Comparison of ENCODE assay signal across 18 cellular contexts in the genomic region with DNA sequence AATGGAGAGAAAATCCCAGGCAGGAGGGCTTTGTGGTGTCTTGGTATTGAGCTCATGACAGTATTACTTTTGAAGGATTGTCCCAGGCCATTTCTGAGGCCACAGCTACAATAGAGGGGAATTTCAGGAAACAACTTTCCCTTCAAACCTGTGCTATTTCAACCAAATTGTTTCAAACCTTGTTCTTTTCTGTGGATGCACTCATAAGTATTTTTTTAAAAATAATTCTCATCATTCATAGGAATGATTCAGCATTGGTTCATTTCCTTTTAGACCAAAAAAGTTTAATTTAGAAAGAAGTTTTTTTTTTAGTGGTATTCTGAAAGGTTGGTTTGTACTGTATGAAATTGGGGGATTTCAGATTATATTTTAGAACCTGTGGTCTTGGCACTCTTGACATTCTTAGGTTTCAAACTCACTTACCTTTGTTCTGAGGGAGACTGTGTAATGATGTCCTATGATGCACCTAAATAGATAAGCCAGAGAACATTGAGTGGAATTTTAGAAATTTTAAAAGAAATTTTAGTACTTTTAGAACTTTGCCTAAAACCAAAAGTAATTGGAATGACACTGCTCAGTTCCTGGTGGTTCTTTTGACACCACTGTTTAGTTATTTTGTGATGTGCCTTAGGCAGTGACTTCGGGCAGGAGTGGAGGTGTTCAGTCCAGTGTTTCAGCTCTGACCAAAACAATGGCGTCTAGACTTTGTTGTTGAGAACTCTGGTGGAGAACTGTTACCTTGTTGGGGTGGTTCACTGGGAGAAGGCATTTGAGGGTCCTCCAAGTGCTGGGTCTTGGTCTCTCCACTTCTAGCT. TPM values are rescaled to one million over a fixed set of nuclear protein-coding genes. Genes with fewer than 3 reads are reported as not detected.
A peak's percentile ranks its signal among the peaks of the same experiment; 100 is the strongest.
DNase-seq lines count a peak whose midpoint lies in the region; ATAC-seq, FAIRE-seq and TF ChIP-seq lines count a peak whose summit lies in the region.
"Had no signal": no experiment of that assay in that cellular context is flagged by ENCODE, and none has a peak within 500 bp of the region (broad histone marks: within the 10 kb centered on the region; RNA-seq: fewer than 3 reads in every experiment).

No MANE protein-coding gene starts in this region.

- no peak overlapping the region for H2AFZ ChIP-seq in astrocyte (ENCODE audit: low read depth, low read length)

- no peaks in the 10 kb centered on the region for H3K36me3 Mint-ChIP-seq in activated CD4-positive, alpha-beta T cell treated with anti-CD3 and anti-CD28 coated beads for 36 hours (ENCODE audit: low read depth)
- peaks cover 6% of the 10 kb centered on the region for H3K36me3 Mint-ChIP-seq in astrocyte (ENCODE audit: low read depth, unreplicated experiment)
- peaks cover 28% of the 10 kb centered on the region for H3K36me3 Mint-ChIP-seq in type B pancreatic cell
- H3K36me3 Mint-ChIP-seq: CD4-positive, CD25-positive, alpha-beta regulatory T cell had no signal

- no peak overlapping the region for H3K4me3 Mint-ChIP-seq in activated CD4-positive, alpha-beta T cell treated with anti-CD3 and anti-CD28 coated beads for 36 hours
- no peak overlapping the region for H3K4me3 Mint-ChIP-seq in astrocyte (ENCODE audit: unreplicated experiment)
- H3K4me3 Mint-ChIP-seq in type B pancreatic cell, result peak overlapping the region; percentile 73
- H3K4me3 Mint-ChIP-seq: brain; CD4-positive, CD25-positive, alpha-beta regulatory T cell; memory B cell had no signal

- H3K4me2 ChIP-seq in astrocyte (ENCODE audit: low read length), result peak overlapping the region; percentile 62

- FAIRE-seq in astrocyte (lab: Jason Lieb, UNC), result no peak

- TF ChIP-seq CTCF in astrocyte (IDR thresholded peaks at IDR 0.05; ENCODE audit: insufficient read depth, low read depth, low read length) (no peak), type B pancreatic cell (conservative IDR thresholded peaks at IDR 0.05) (no peak)

- DNase-seq in activated CD4-positive, alpha-beta T cell treated with anti-CD3 and anti-CD28 coated beads for 36 hours, result no peak
- no peak for DNase-seq in activated CD4-positive, alpha-beta T cell treated with anti-CD3 and anti-CD28 coated beads, Interleukin-2, amount 50 U/mL, for 48 hours
- DNase-seq in astrocyte (ENCODE audit: low read depth), result no peak
- DNase-seq in type B pancreatic cell (ENCODE audit: extremely low spot score, unreplicated experiment), result no peak
- no peak for DNase-seq in Right ventricle myocardium inferior (ENCODE audit: missing footprints)
- DNase-seq: activated CD8-positive, alpha-beta memory T cell treated with anti-CD3 and anti-CD28 coated beads for 24 hours; activated naive CD4-positive, alpha-beta T cell; CD4-positive, CD25-positive, alpha-beta regulatory T cell; DMS79 treated with DMSO at 0.1 percent for 48 hours; KBM-7; NCI-H1417 treated with DMSO at 0.1 percent for 48 hours had no signal

- H3K9me3 ChIP-seq in astrocyte (ENCODE audit: insufficient read depth, low read depth, low read length) (no peaks in the 10 kb centered on the region), mucosa of rectum (ENCODE audit: control insufficient read depth in 2 of 2, low read length in 2 of 2) (no peaks in the 10 kb centered on the region)

- no peak overlapping the region for H3K27ac Mint-ChIP-seq in activated CD4-positive, alpha-beta T cell treated with anti-CD3 and anti-CD28 coated beads for 36 hours
- H3K27ac Mint-ChIP-seq in astrocyte (ENCODE audit: unreplicated experiment) (peak overlapping the region; percentile 42), type B pancreatic cell (peak overlapping the region; percentile 99)
- H3K27ac Mint-ChIP-seq: CD4-positive, CD25-positive, alpha-beta regulatory T cell; memory B cell had no signal

- H3K4me3 ChIP-seq in astrocyte (ENCODE audit: insufficient read depth, low read depth, low read length), result no peak overlapping the region
- H3K4me3 ChIP-seq in mucosa of rectum (ENCODE audit: low read length in 2 of 2), result no peak overlapping the region

- H3K4me1 Mint-ChIP-seq in activated CD4-positive, alpha-beta T cell treated with anti-CD3 and anti-CD28 coated beads for 36 hours, result peaks cover 10% of the 10 kb centered on the region
- H3K4me1 Mint-ChIP-seq in astrocyte (ENCODE audit: low read depth, unreplicated experiment) (peaks cover 80% of the 10 kb centered on the region), type B pancreatic cell (ENCODE audit: unreplicated experiment) (peaks cover 91% of the 10 kb centered on the region)
- H3K4me1 Mint-ChIP-seq: memory B cell had no signal

- CTCF ChIA-PET in activated CD4-positive, alpha-beta T cell treated with anti-CD3 and anti-CD28 coated beads for 36 hours (lab: Charles Lee), result no interaction called here

- POLR2A ChIA-PET in activated CD4-positive, alpha-beta T cell treated with anti-CD3 and anti-CD28 coated beads for 36 hours (lab: Charles Lee), result no interaction called here

- H3K27me3 ChIP-seq in astrocyte (ENCODE audit: insufficient read depth, low read length), result no peaks in the 10 kb centered on the region
- H3K27me3 ChIP-seq in mucosa of rectum (ENCODE audit: control insufficient read depth in 2 of 2, insufficient read depth in 2 of 2, low read length in 2 of 2), result no peaks in the 10 kb centered on the region

- peaks cover 79% of the 10 kb centered on the region for H4K20me1 ChIP-seq in astrocyte (ENCODE audit: insufficient read depth, low read length)

- peak overlapping the region; percentile 74 for H3K27ac ChIP-seq in astrocyte (ENCODE audit: low read depth, low read length)
- H3K27ac ChIP-seq in mucosa of rectum (ENCODE audit: low read depth in 2 of 2, low read length in 2 of 2), result peak overlapping the region; percentile 29 to 84
- H3K27ac ChIP-seq: 22Rv1, VCaP had no signal

- ATAC-seq in activated CD4-positive, alpha-beta T cell treated with anti-CD3 and anti-CD28 coated beads for 36 hours, result peak; percentile 44
- ATAC-seq in HG03442 (IDR thresholded peaks at IDR 0.05; ENCODE audit: unreplicated experiment) (no peak), Right ventricle myocardium inferior (no peak), HG03439 (IDR thresholded peaks at IDR 0.05; ENCODE audit: unreplicated experiment) (no peak)

- H3K9ac ChIP-seq in astrocyte (ENCODE audit: low read length) (peak overlapping the region; percentile 68), mucosa of rectum (ENCODE audit: low read depth in 1 of 2, low read length in 2 of 2) (peak overlapping the region in 1 of 2 donors; percentile 24)

- H3K9me3 Mint-ChIP-seq in activated CD4-positive, alpha-beta T cell treated with anti-CD3 and anti-CD28 coated beads for 36 hours (ENCODE audit: low read depth), result no peaks in the 10 kb centered on the region
- H3K9me3 Mint-ChIP-seq in astrocyte (ENCODE audit: unreplicated experiment) (no peaks in the 10 kb centered on the region), type B pancreatic cell (no peaks in the 10 kb centered on the region)
- H3K9me3 Mint-ChIP-seq: brain had no signal

- peaks cover 59% of the 10 kb centered on the region for H3K27me3 Mint-ChIP-seq in activated CD4-positive, alpha-beta T cell treated with anti-CD3 and anti-CD28 coated beads for 36 hours
- H3K27me3 Mint-ChIP-seq in astrocyte (ENCODE audit: low read depth, unreplicated experiment), result no peaks in the 10 kb centered on the region
- H3K27me3 Mint-ChIP-seq in type B pancreatic cell, result no peaks in the 10 kb centered on the region

- peaks cover 99% of the 10 kb centered on the region for H3K79me2 ChIP-seq in astrocyte (ENCODE audit: insufficient read depth, low read length)

- H3K4me1 ChIP-seq in astrocyte (ENCODE audit: insufficient read depth, low read length) (peaks cover 65% of the 10 kb centered on the region), mucosa of rectum (ENCODE audit: control insufficient read depth in 2 of 2, insufficient read depth in 2 of 2, low read length in 2 of 2) (peaks cover 13 to 33% of the 10 kb centered on the region in 2 donors)

- intact Hi-C loops in activated CD4-positive, alpha-beta T cell treated with anti-CD3 and anti-CD28 coated beads for 36 hours (cut with DNase I, micrococcal nuclease), result no loop called here
- intact Hi-C loops in Right ventricle myocardium inferior (cut with DNase I), result no loop called here

- H3K36me3 ChIP-seq in astrocyte (ENCODE audit: insufficient read depth, low read length), result no peaks in the 10 kb centered on the region
- no peaks in the 10 kb centered on the region for H3K36me3 ChIP-seq in mucosa of rectum (ENCODE audit: control insufficient read depth in 2 of 2, insufficient read depth in 2 of 2, low read length in 2 of 2)

RNA-seq across cellular contexts. Expression of gene TEAD1, which starts 12.2 kb away (rescaled TPM):
- total RNA-seq in activated CD4-positive, alpha-beta T cell treated with anti-CD3 and anti-CD28 coated beads for 36 hours, result under 1 TPM; 0.59 to 0.65 TPM
- total RNA-seq in astrocyte (141 and 149 TPM in 2 replicates), type B pancreatic cell (ENCODE audit: low replicate concordance) (91.8 and 99.3 TPM in 2 replicates), Right ventricle myocardium inferior (126 TPM)

Comparison
In these comparisons a context has a peak if more than half of its experiments do, and no peak if none do; other contexts are left out.
1. RNA of gene TEAD1, which starts 12.2 kb away (total RNA-seq): 141 to 149 TPM in astrocyte, 126 TPM in Right ventricle myocardium inferior (single experiment) and 91.8 to 99.3 TPM in type B pancreatic cell; 0.59 to 0.65 TPM in activated CD4-positive, alpha-beta T cell treated with anti-CD3 and anti-CD28 coated beads for 36 hours; every median in the first group is over 10 times any median in the second.